ENCODE assay signal across 9 cellular contexts in the genomic region with DNA sequence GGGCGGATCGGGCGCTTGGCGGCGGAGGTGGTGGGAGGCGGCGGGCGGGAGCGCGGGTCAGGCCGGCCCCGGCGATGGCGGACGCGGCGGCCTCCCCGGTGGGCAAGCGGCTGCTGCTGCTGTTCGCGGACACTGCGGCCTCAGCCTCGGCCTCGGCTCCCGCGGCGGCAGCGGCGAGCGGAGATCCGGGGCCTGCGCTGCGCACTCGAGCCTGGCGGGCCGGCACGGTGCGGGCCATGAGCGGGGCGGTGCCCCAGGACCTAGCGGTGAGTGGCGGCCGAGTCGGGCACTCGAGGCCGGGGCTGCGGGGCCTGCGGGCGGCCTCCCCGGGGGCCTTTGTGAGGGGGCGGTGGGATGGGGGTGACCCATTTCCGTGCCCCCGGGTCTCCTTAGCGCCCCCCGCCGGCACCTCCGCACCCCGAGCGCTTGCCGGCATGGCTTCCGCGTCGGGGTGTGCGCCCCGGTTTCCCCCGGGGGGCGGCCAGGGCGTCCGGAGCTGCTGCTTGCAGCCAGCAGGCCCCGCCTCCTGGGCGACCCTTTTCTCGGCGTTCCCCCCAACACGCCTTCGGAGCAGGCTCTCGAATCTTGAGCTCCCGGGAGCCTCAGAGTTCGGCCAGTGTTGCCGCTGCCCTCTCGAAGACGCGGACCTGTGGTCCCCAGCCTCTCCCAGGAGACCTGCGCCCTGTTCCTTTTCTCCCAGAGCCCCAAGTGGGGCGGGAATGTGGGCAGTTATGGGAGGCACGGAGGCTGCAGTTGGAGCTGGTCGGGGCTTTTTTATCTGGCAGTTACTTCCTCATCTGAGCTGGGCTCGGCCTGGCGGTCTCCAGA. TPM values are rescaled to one million over a fixed set of nuclear protein-coding genes. Genes with fewer than 3 reads are reported as not detected.
DNase-seq lines count a peak whose midpoint lies in the region; ATAC-seq, FAIRE-seq and TF ChIP-seq lines count a peak whose summit lies in the region.
"Had no signal": no experiment of that assay in that cellular context is flagged by ENCODE, and none has a peak within 500 bp of the region (broad histone marks: within the 10 kb centered on the region; RNA-seq: fewer than 3 reads in every experiment).

No MANE protein-coding gene starts in this region.

- ATAC-seq in GM19035 (IDR thresholded peaks at IDR 0.05; ENCODE audit: unreplicated experiment), result peak; percentile 41
- ATAC-seq in HG03342 (IDR thresholded peaks at IDR 0.05; ENCODE audit: unreplicated experiment), result peak; percentile 36

- H3K4me1 ChIP-seq in BE2C (peaks cover 10% of the 10 kb centered on the region), testis (peaks cover 12% of the 10 kb centered on the region)

- WGBS in testis, 2 donors, result 0 to 1% methylated on average over 8 to 36 of the region's 88 CpGs

- H3K36me3 ChIP-seq in BE2C, result no peaks in the 10 kb centered on the region
- no peaks in the 10 kb centered on the region for H3K36me3 ChIP-seq in testis (ENCODE audit: low read depth, missing control alignments)

- H3K4me3 ChIP-seq in BE2C (ENCODE audit: low read depth, low read length) (peak overlapping the region; percentile 84), testis (peak overlapping the region; percentile 92 to 94)

- H3K27me3 ChIP-seq in BE2C, result no peaks in the 10 kb centered on the region
- H3K27me3 ChIP-seq in testis, result no peaks in the 10 kb centered on the region

- DNase-seq in BE2C (peak; percentile 54), RPMI8226 (peak; percentile 67), frontal cortex (ENCODE audit: low spot score in 2 of 2) (peak; percentile 58 to 74), occipital lobe (lab: John Stamatoyannopoulos, UW) (peak; percentile 49), testis (peak; percentile 69)
- DNase-seq in activated effector memory CD4-positive, alpha-beta T cell treated with anti-CD3 and anti-CD28 coated beads, Interleukin-2, amount 50 U/mL, for 16 hours, result peak; percentile 91

- H3K9me3 ChIP-seq in BE2C (no peaks in the 10 kb centered on the region), testis (no peaks in the 10 kb centered on the region)

- no peak for TF ChIP-seq POLR2A in testis (IDR thresholded peaks at IDR 0.05)

- intact Hi-C loops in testis (cut with DNase I; ENCODE audit: low total_unique reads), result no loop called here

- peak overlapping the region; percentile 96 to 97 for H3K27ac ChIP-seq in testis

- no peak for FAIRE-seq in frontal cortex (lab: Jason Lieb, UNC)
- FAIRE-seq: colon had no signal

- TF ChIP-seq CTCF in BE2C (IDR thresholded peaks at IDR 0.05; ENCODE audit: low read depth, low read length) (peak; percentile 16), testis (IDR thresholded peaks at IDR 0.05) (peak in 1 of 3 experiments; percentile 40)

RNA-seq across cellular contexts. Expression of gene KDM3B, which starts 0.5 kb away (rescaled TPM):
- 41.7 TPM for polyA plus RNA-seq in BE2C (2012; ENCODE audit: insufficient read depth, insufficient read length, low read depth)
- total RNA-seq in frontal cortex (81.9 TPM), occipital lobe (84.1 TPM), testis (10 to 100 TPM; 81.1 to 85.3 TPM)
- polyA plus RNA-seq in testis (ENCODE audit: insufficient read depth, low read depth, low replicate concordance), result 61.8 TPM

RNA-seq across cellular contexts. Expression of gene FAM53C, which starts 14.9 kb away (rescaled TPM):
- polyA plus RNA-seq in BE2C (2012; ENCODE audit: insufficient read depth, insufficient read length, low read depth), result 40.1 TPM
- total RNA-seq in frontal cortex, result 19.2 TPM
- 26.4 TPM for total RNA-seq in occipital lobe
- total RNA-seq in testis, result 100 to 1,000 TPM; 107 to 152 TPM
- 125 TPM for polyA plus RNA-seq in testis (ENCODE audit: insufficient read depth, low read depth, low replicate concordance)

RNA-seq across cellular contexts. Expression of gene CDC25C, which starts 21.3 kb away (rescaled TPM):
- polyA plus RNA-seq in BE2C (2012; ENCODE audit: insufficient read depth, insufficient read length, low read depth), result 1.4 TPM
- total RNA-seq in frontal cortex, result 2.4 TPM
- 2.3 TPM for total RNA-seq in occipital lobe
- 10 to 100 TPM; 11.8 to 23.7 TPM for total RNA-seq in testis
- polyA plus RNA-seq in testis (ENCODE audit: insufficient read depth, low read depth, low replicate concordance), result 39.9 TPM

Comparison
In these comparisons a context has a peak if more than half of its experiments do, and no peak if none do; other contexts are left out.
1. Peak in every context shown above with its lines: DNase-seq, ATAC-seq, H3K4me3 ChIP-seq and H3K27ac ChIP-seq.